8 cellular contexts compared by ENCODE assay signal in the genomic region with DNA sequence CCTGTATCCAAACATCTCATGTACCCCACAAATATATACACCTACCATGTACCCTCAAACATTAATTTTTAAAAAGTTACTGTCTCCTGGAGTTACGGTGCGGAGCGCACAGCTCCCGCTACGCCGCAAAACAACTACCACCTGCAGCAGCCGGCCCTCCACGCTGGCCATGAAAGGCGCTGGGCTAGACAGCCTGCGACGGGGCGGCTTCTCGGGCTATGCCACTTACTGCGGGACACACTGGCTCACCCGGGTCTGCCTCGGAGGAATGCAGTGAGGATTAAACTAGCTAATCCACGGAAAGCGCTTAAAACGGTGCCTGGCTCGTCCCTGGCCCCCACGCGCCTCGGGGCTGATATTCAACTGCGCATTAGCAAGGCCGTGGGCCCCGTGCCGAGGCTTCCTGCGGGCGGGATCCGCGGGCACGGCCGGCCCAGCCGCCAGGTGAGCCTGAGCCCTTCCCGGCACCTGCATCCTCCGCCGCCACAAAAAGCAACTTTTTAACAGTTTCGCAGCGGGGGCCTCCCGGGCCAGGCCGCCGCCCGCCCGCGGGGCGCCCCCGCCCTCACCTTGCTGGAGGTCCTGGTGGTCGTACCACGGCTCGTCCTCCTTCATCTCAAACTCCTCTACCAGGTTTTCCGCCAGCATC. TPM values are rescaled to one million over a fixed set of nuclear protein-coding genes. Genes with fewer than 3 reads are reported as not detected.
DNase-seq lines count a peak whose midpoint lies in the region; ATAC-seq, FAIRE-seq and TF ChIP-seq lines count a peak whose summit lies in the region.

No MANE protein-coding gene starts in this region.

- H3K79me2 ChIP-seq in GM12878 (ENCODE audit: control insufficient read depth, insufficient read depth, low read length): peaks cover 52% of the 10 kb centered on the region

- FAIRE-seq in GM12878 (lab: Jason Lieb, UNC): no peak

- peaks cover 19% of the 10 kb centered on the region for H3K4me1 ChIP-seq in GM12878 (ENCODE audit: control insufficient read depth, insufficient read depth, low read length)

- H3K4me2 ChIP-seq in GM12878 (ENCODE audit: control insufficient read depth, insufficient read depth): peak overlapping the region; percentile 64

- TF ChIP-seq RAD21 in GM12878 (IDR thresholded peaks at IDR 0.05; ENCODE audit: insufficient read depth, low read depth, low read length): no peak

- H3K36me3 ChIP-seq in SK-N-MC (ENCODE audit: insufficient read depth, low read length) (no peaks in the 10 kb centered on the region), GM12878 (ENCODE audit: control insufficient read depth in 2 of 2, insufficient read depth in 2 of 2, low read length in 1 of 2) (0 out of 4 replicates have a peak, but pooled peaks cover 0 to 5% of the 10 kb centered on the region in 2 experiments)

- no peak for TF ChIP-seq CTCF in GM12878 (IDR thresholded peaks at IDR 0.05 in 2 of 3, conservative IDR thresholded peaks at IDR 0.05 in 1 of 3; ENCODE audit: control insufficient read depth in 2 of 3, extremely low read depth in 1 of 3, insufficient read depth in 1 of 3, low read depth in 3 of 3, low read length in 3 of 3)

- POLR2A ChIA-PET in GM12878 (lab: Charles Lee): interaction anchor here (0.6 to 12.9 kb wide), 3 partner anchors 16 to 63 kb away, joined by 3 to 185 read pairs (median 3); no protein-coding TSS in a partner anchor

- no peak for TF ChIP-seq EP300 in GM12878 (IDR thresholded peaks at IDR 0.05; ENCODE audit: borderline replicate concordance in 1 of 2, control insufficient read depth in 1 of 2, low read depth in 2 of 2, low read length in 2 of 2)

- BruUV-seq in GM12878 (replicated peaks; lab: Mats Ljungman, UMichigan): no TSS peak

- H4K20me1 ChIP-seq in GM12878 (ENCODE audit: control insufficient read depth, insufficient read depth): no peaks in the 10 kb centered on the region

- no peak for TF ChIP-seq POLR2A in GM12878 (IDR thresholded peaks at IDR 0.05; ENCODE audit: low read depth, low read length)

- peak overlapping the region; percentile 31 for H2AFZ ChIP-seq in GM12878 (ENCODE audit: control insufficient read depth, low read depth, low read length)

- H3K9me3 ChIP-seq in SK-N-MC (ENCODE audit: low read depth, low read length): no peaks in the 10 kb centered on the region
- no peaks in the 10 kb centered on the region for H3K9me3 ChIP-seq in GM12878 (replicated peaks; ENCODE audit: control insufficient read depth, insufficient read depth, low read length)

- CTCF ChIA-PET in GM12878 (lab: Yijun Ruan, JAX): interaction anchor here (0.8 to 3.1 kb wide), 4 partner anchors 12 to 74 kb away, joined by 3 to 8 read pairs (median 6); no protein-coding TSS in a partner anchor

- peak; percentile 32 for DNase-seq in activated T-cell treated with anti-CD3 and anti-CD28 coated beads for 1 hour (ENCODE audit: low read depth)
- DNase-seq in activated T-cell treated with anti-CD3 and anti-CD28 coated beads for 4 hours: no peak
- DNase-seq in SK-N-MC (ENCODE audit: low read depth, low spot score): no peak
- DNase-seq in GM12878 (ENCODE audit: low read depth, low spot score): no peak
- peak; percentile 44 for DNase-seq in iPS-NIHi11 (ENCODE audit: low spot score)
- DNase-seq in stimulated activated CD4-positive, alpha-beta T cell treated with anti-CD3 and anti-CD28 coated beads, Interleukin-12 subunit alpha, Interleukin-12 subunit beta, amount 100 ng/mL, for 4 hours: peak; percentile 39
- DNase-seq in NCI-H1694 treated with DMSO at 0.1 percent for 48 hours (lab: John Stamatoyannopoulos, UW): no peak

- H3K27ac ChIP-seq in SK-N-MC: no peak overlapping the region; the same call in 1 of the 2 replicates
- peak overlapping the region; percentile 77 for H3K27ac ChIP-seq in GM12878 (ENCODE audit: control insufficient read depth, insufficient read depth)

- no peaks in the 10 kb centered on the region for H3K27me3 ChIP-seq in GM12878 (replicated peaks in 1 of 2; ENCODE audit: control insufficient read depth in 2 of 2, insufficient read depth in 2 of 2, low read length in 1 of 2)

- RAD21 ChIA-PET in GM12878 (lab: Charles Lee; ENCODE audit: unreplicated experiment): interaction anchor here (0.6 to 3.3 kb wide), 4 partner anchors 16 to 64 kb away, joined by 3 to 21 read pairs (median 6); no protein-coding TSS in a partner anchor

- WGBS in GM12878 (ENCODE audit: insufficient coverage, insufficient replicate concordance, low lambda C conversion rate, missing lambda C conversion rate): 4% methylated on average over 47 of the region's 51 CpGs

- intact Hi-C loops in GM12878 (cut with micrococcal nuclease; ENCODE audit: unreplicated experiment): loop anchor here (5.0 kb wide), 2 partner anchors 51 to 181 kb away; no protein-coding TSS in a partner anchor

- peak overlapping the region; percentile 86 for H3K9ac ChIP-seq in SK-N-MC (ENCODE audit: insufficient read length)
- peak overlapping the region; percentile 89 for H3K9ac ChIP-seq in GM12878 (ENCODE audit: control insufficient read depth, insufficient read depth, low read length)

- H3K4me3 ChIP-seq in SK-N-MC (peak overlapping the region; percentile 90), GM12878 (peak overlapping the region; percentile 89)

- SMC1A ChIA-PET in GM12878 (lab: Charles Lee; ENCODE audit: uncharacterized antibody, unreplicated experiment): interaction anchor here (1.4 to 12.5 kb wide), 3 partner anchors 10 to 36 kb away, joined by 4 to 205 read pairs (median 6); no protein-coding TSS in a partner anchor

- in situ Hi-C loops in GM12878 (cut with MboI): no loop called here

- ATAC-seq in HG03097 (IDR thresholded peaks at IDR 0.05; ENCODE audit: low FRiP score, unreplicated experiment): peak; percentile 22
- peak; percentile 34 for ATAC-seq in GM12878

TF ChIP-seq in GM12878, 131 proteins besides CTCF, POLR2A, EP300 and RAD21 (continues in another document):
- TF ChIP-seq BHLHE40 (IDR thresholded peaks at IDR 0.05; ENCODE audit: borderline replicate concordance in 1 of 2, low read depth in 2 of 2, low read length in 1 of 2) (0 out of 4 replicates have a peak, but pooled peaks of 1 of the 2 experiments have one; percentile 20), MXI1 (IDR thresholded peaks at IDR 0.05; ENCODE audit: low read depth, low read length) (peak; percentile 16; the same call in 1 of the 2 replicates), EGR1 (IDR thresholded peaks at IDR 0.05; ENCODE audit: borderline replicate concordance in 1 of 2, low read depth in 2 of 2, low read length in 2 of 2) (0 out of 3 replicates have a peak, but pooled peaks of 1 of the 2 experiments have one; percentile 29), IKZF1 (conservative IDR thresholded peaks at IDR 0.05) (peak; percentile 66), POLR2AphosphoS5 (IDR thresholded peaks at IDR 0.05; ENCODE audit: low read length) (peak; percentile 10; the same call in 1 of the 2 replicates), TCF7 (IDR thresholded peaks at IDR 0.05; ENCODE audit: borderline replicate concordance) (no peak), POLR2AphosphoS2 (IDR thresholded peaks at IDR 0.05; ENCODE audit: low read depth, low read length) (no peak), KDM1A (IDR thresholded peaks at IDR 0.05; ENCODE audit: borderline replicate concordance) (no peak), ZNF207 (IDR thresholded peaks at IDR 0.05; ENCODE audit: borderline replicate concordance) (no peak)
- TF ChIP-seq, protein P1, sequence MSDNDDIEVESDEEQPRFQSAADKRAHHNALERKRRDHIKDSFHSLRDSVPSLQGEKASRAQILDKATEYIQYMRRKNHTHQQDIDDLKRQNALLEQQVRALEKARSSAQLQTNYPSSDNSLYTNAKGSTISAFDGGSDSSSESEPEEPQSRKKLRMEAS (IDR thresholded peaks at IDR 0.05; ENCODE audit: low read depth, low read length): no peak
- TF ChIP-seq, protein P2, sequence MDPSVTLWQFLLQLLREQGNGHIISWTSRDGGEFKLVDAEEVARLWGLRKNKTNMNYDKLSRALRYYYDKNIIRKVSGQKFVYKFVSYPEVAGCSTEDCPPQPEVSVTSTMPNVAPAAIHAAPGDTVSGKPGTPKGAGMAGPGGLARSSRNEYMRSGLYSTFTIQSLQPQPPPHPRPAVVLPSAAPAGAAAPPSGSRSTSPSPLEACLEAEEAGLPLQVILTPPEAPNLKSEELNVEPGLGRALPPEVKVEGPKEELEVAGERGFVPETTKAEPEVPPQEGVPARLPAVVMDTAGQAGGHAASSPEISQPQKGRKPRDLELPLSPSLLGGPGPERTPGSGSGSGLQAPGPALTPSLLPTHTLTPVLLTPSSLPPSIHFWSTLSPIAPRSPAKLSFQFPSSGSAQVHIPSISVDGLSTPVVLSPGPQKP (IDR thresholded peaks at IDR 0.05; ENCODE audit: low read depth, low read length): no peak
- TF ChIP-seq, protein P3, sequence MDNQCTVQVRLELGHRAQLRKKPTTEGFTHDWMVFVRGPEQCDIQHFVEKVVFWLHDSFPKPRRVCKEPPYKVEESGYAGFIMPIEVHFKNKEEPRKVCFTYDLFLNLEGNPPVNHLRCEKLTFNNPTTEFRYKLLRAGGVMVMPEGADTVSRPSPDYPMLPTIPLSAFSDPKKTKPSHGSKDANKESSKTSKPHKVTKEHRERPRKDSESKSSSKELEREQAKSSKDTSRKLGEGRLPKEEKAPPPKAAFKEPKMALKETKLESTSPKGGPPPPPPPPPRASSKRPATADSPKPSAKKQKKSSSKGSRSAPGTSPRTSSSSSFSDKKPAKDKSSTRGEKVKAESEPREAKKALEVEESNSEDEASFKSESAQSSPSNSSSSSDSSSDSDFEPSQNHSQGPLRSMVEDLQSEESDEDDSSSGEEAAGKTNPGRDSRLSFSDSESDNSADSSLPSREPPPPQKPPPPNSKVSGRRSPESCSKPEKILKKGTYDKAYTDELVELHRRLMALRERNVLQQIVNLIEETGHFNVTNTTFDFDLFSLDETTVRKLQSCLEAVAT (IDR thresholded peaks at IDR 0.05): 0 out of 2 replicates have a peak, but pooled peaks have one; percentile 5

RNA-seq across cellular contexts. Expression of a gene that starts 0.6 kb away (rescaled TPM):
- total RNA-seq in GM12878 (2013; cell fraction: nucleolus; rRNA removed): 16.9 and 22.4 TPM in 2 replicates
- total RNA-seq in GM12878 (2014; rRNA removed) (16.0 and 21.9 TPM in 2 replicates), GM12878 (2014; rRNA removed; fragmentation: Illumina TruSeq; extraction: Trizol) (18.0 and 19.7 TPM in 2 replicates), GM12878 (2021) (20.7 and 25.6 TPM in 2 replicates)
- 12.1 TPM for polyA plus RNA-seq in GM12878 (2011; ENCODE audit: low read depth)
- polyA plus RNA-seq in GM12878 (2011; rRNA removed) (23.7 and 26.5 TPM in 2 replicates), GM12878 (2014; fragmentation: Illumina TruSeq; extraction: Trizol) (24.3 and 24.5 TPM in 2 replicates), GM12878 (2014; fragmentation: Nextera tagmentation; extraction: Ambion mirVana) (1 to 10 TPM; 4.8 to 5.5 TPM), GM12878 (2014; rRNA removed) (19.8 and 20.5 TPM in 2 replicates), GM12878 (2016; fragmentation: Nextera tagmentation; extraction: Ambion mirVana) (10 to 100 TPM in 1 of 2 experiments, 1 to 10 TPM in 1; 6.7 to 14.1 TPM)
- polyA plus RNA-seq in GM12878 (2011; cell fraction: cytosol; rRNA removed): 15.6 and 17.3 TPM in 2 replicates
- polyA plus RNA-seq in GM12878 (2011; cell fraction: nucleus; rRNA removed): 12.5 and 12.9 TPM in 2 replicates
- 13.1 and 14.8 TPM in 2 replicates for polyA plus RNA-seq in GM12878 (2012)
- 21.7 and 24.5 TPM in 2 replicates for polyA minus RNA-seq in GM12878 (2011; rRNA and poly(A)+ RNA removed)
- 9.4 and 9.6 TPM in 2 replicates for polyA minus RNA-seq in GM12878 (2011; cell fraction: cytosol; rRNA and poly(A)+ RNA removed)
- polyA minus RNA-seq in GM12878 (2011; cell fraction: nucleus; rRNA and poly(A)+ RNA removed): 8.5 and 10.2 TPM in 2 replicates

Comparison
In these comparisons a context has a peak if more than half of its experiments do, and no peak if none do; other contexts are left out.
1. DNase-seq: peak in activated T-cell treated with anti-CD3 and anti-CD28 coated beads for 1 hour (single experiment), iPS-NIHi11 (single experiment) and stimulated activated CD4-positive, alpha-beta T cell treated with anti-CD3 and anti-CD28 coated beads, Interleukin-12 subunit alpha, Interleukin-12 subunit beta, amount 100 ng/mL, for 4 hours (single experiment); none in activated T-cell treated with anti-CD3 and anti-CD28 coated beads for 4 hours (single experiment), SK-N-MC (single experiment), GM12878 (single experiment) and NCI-H1694 treated with DMSO at 0.1 percent for 48 hours (single experiment).